Comparison of ENCODE assay signal across 14 cellular contexts in the genomic region with DNA sequence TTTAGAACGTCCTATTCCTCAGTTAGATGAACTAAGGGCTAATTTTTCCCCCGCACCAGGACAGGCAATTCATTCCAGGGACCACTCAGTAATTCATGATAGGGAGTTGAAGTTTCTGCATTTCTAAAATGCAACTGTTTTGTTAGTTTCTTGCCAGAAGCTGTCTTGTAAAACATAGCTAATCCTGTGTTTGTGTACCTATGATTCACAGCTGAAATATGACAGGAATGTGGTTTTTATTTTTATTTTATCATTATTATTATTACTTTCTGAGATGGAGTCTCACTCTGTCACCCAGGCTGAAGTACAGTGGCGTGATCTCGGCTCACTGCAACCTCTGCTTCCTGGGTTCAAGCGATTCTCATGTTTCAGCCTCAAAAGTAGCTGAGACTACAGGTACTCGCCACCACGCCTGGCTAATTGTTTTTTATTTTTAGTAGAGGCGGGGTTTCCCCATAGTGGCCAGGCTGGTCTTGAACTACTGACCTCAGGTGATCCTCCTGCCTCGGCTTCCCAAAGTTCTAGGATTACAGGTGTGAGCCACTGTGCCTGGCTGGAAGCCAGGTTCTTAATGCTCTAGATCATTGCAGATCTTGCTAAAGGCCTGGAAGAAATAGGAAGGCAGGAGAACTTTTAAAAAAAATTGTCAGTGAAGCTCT.
DNase-seq lines count a peak whose midpoint lies in the region; ATAC-seq and TF ChIP-seq lines count a peak whose summit lies in the region.
"Had no signal": no experiment of that assay in that cellular context is flagged by ENCODE, and none has a peak within 500 bp of the region (broad histone marks: within the 10 kb centered on the region; RNA-seq: fewer than 3 reads in every experiment).

No MANE protein-coding gene starts in this region.

- DNase-seq in A172 (ENCODE audit: low spot score), result peak; percentile 65
- peak; percentile 17 for DNase-seq in HT-29 (ENCODE audit: low spot score)
- DNase-seq in astrocyte of the spinal cord (ENCODE audit: low read depth, low spot score), result peak; percentile 35
- peak; percentile 49 for DNase-seq in hepatic stellate cell (ENCODE audit: low spot score)
- DNase-seq in Right ventricle myocardium superior, result no peak
- no peak for DNase-seq in superior temporal gyrus (ENCODE audit: extremely low spot score)
- DNase-seq in heart right ventricle, result no peak
- DNase-seq in globus pallidus (ENCODE audit: low spot score), result no peak
- DNase-seq: activated CD4-positive, alpha-beta T cell treated with anti-CD3 and anti-CD28 coated beads, Interleukin-2, amount 50 U/mL, for 4 hours; erythroblast; MG63; NCI-H446; stimulated activated CD8-positive, alpha-beta memory T cell treated with anti-CD3 and anti-CD28 coated beads, Interleukin-4, amount 100 ng/mL, for 48 hours; T1000 had no signal

- WGBS in heart right ventricle, 2 donors, result 75 to 76% methylated on average over 9 of the region's 9 CpGs

- in situ Hi-C loops in astrocyte of the spinal cord (cut with HindIII; ENCODE audit: low sequenced_read_pairs), result no loop called here

- H3K4me1 ChIP-seq in heart right ventricle, result peaks cover 0 to 21% (median 9%) of the 10 kb centered on the region in 9 donors

- H3K27ac ChIP-seq in heart right ventricle, result no peak overlapping the region

- no peaks in the 10 kb centered on the region for H3K36me3 ChIP-seq in heart right ventricle
- H3K36me3 ChIP-seq: MG63 had no signal

- ATAC-seq in Right ventricle myocardium superior (ENCODE audit: poor library complexity) (no peak), heart right ventricle (no peak)

- H3K9me3 ChIP-seq in heart right ventricle, result no peaks in the 10 kb centered on the region
- H3K9me3 ChIP-seq: MG63 had no signal

- intact Hi-C loops in Right ventricle myocardium superior (cut with DNase I), result no loop called here
- intact Hi-C loops in heart right ventricle (cut with DNase I), result no loop called here

- TF ChIP-seq CTCF in astrocyte of the spinal cord (IDR thresholded peaks at IDR 0.05; ENCODE audit: low read depth, low read length), result no peak
- no peak for TF ChIP-seq CTCF in heart right ventricle (IDR thresholded peaks at IDR 0.05)

- H3K27me3 ChIP-seq in heart right ventricle, result peaks cover 0 to 17% (median 1%) of the 10 kb centered on the region in 7 donors
- H3K27me3 ChIP-seq: MG63 had no signal

- H3K4me3 ChIP-seq in astrocyte of the spinal cord (ENCODE audit: low read depth, low read length) (no peak overlapping the region), heart right ventricle (no peak overlapping the region)
- H3K4me3 ChIP-seq: MG63 had no signal

Comparison
In these comparisons a context has a peak if more than half of its experiments do, and no peak if none do; other contexts are left out.
1. DNase-seq: peak in A172 (single experiment), HT-29 (single experiment), astrocyte of the spinal cord (single experiment) and hepatic stellate cell (single experiment); none in Right ventricle myocardium superior (single experiment), superior temporal gyrus (single experiment), heart right ventricle (0 of 2) and globus pallidus (single experiment).